In genomic region chr6:5132741-5133140, GRCh38 we compare ENCODE assay signal across 8 cellular contexts. TPM values are rescaled to one million over a fixed set of nuclear protein-coding genes. Genes with fewer than 3 reads are reported as not detected.
A peak's percentile ranks its signal among the peaks of the same experiment; 100 is the strongest.
DNase-seq lines count a peak whose midpoint lies in the region; ATAC-seq and TF ChIP-seq lines count a peak whose summit lies in the region.

No MANE protein-coding gene starts in this region.

- no peak overlapping the region for H3K4me3 ChIP-seq in iPS-15b (ENCODE audit: low read depth, low read length)
- H3K4me3 ChIP-seq in suprapubic skin: peak overlapping the region; percentile 17

- no peak overlapping the region for H3K27ac ChIP-seq in suprapubic skin

- intact Hi-C loops in activated B cell treated with CpG ODN at 0.5 μM for 24 hours (cut with micrococcal nuclease): loop anchor here (2.0 to 10.0 kb wide), 2 partner anchors 38 to 592 kb away; no protein-coding TSS in a partner anchor

- no peaks in the 10 kb centered on the region for H3K27me3 Mint-ChIP-seq in activated B cell treated with CpG ODN at 0.5 μM for 24 hours

- POLR2A ChIA-PET in activated B cell treated with CpG ODN at 0.5 μM for 24 hours (lab: Charles Lee): interaction anchor here (0.6 to 1.8 kb wide), 2 partner anchors 11 to 1706 kb away, joined by 3 to 4 read pairs; no protein-coding TSS in a partner anchor

- H3K27ac Mint-ChIP-seq in activated B cell treated with CpG ODN at 0.5 μM for 24 hours: peak overlapping the region; percentile 80
- H3K27ac Mint-ChIP-seq in activated naive CD4-positive, alpha-beta T cell treated with anti-CD3 and anti-CD28 coated beads, Interleukin-2, amount 50 U/mL, for 72 hours: no peak overlapping the region

- TF ChIP-seq CTCF in activated B cell treated with CpG ODN at 0.5 μM for 24 hours (IDR thresholded peaks at IDR 0.05) (no peak), suprapubic skin (IDR thresholded peaks at IDR 0.05) (no peak)

- no peaks in the 10 kb centered on the region for H3K9me3 ChIP-seq in iPS-15b (ENCODE audit: control insufficient read depth, insufficient read depth, low read length)
- H3K9me3 ChIP-seq in suprapubic skin: no peaks in the 10 kb centered on the region

- DNase-seq in activated B cell treated with CpG ODN at 0.5 μM for 24 hours (peak; percentile 37), suprapubic skin (ENCODE audit: low spot score in 2 of 2) (peak in 1 of 2 donors; percentile 78), NCI-H510A treated with DMSO at 0.1 percent for 48 hours (lab: John Stamatoyannopoulos, UW) (no peak), GOT3 (lab: John Stamatoyannopoulos, UW) (no peak)
- no peak for DNase-seq in activated naive CD4-positive, alpha-beta T cell treated with anti-CD3 and anti-CD28 coated beads, Interleukin-2, amount 50 U/mL, for 72 hours (ENCODE audit: low spot score in 2 of 2)

- peaks cover 48% of the 10 kb centered on the region for H3K4me1 Mint-ChIP-seq in activated B cell treated with CpG ODN at 0.5 μM for 24 hours

- CTCF ChIA-PET in activated B cell treated with CpG ODN at 0.5 μM for 24 hours (lab: Charles Lee): interaction anchor here (1.6 to 2.9 kb wide), 2 partner anchors 11 to 171 kb away, joined by 7 to 12 read pairs; no protein-coding TSS in a partner anchor

- ATAC-seq in GM18505 (IDR thresholded peaks at IDR 0.05; ENCODE audit: unreplicated experiment): peak; percentile 88
- peak; percentile 86 for ATAC-seq in HG02852 (IDR thresholded peaks at IDR 0.05; ENCODE audit: unreplicated experiment)
- peak; percentile 92 for ATAC-seq in activated B cell treated with CpG ODN at 0.5 μM for 24 hours (ENCODE audit: low read depth)
- no peak for ATAC-seq in activated naive CD4-positive, alpha-beta T cell treated with anti-CD3 and anti-CD28 coated beads, Interleukin-2, amount 50 U/mL, for 72 hours

- H3K27me3 ChIP-seq in iPS-15b (ENCODE audit: control insufficient read depth, insufficient read depth, low read length): no peaks in the 10 kb centered on the region
- no peaks in the 10 kb centered on the region for H3K27me3 ChIP-seq in suprapubic skin

- no peak for TF ChIP-seq EP300 in suprapubic skin (IDR thresholded peaks at IDR 0.05)

- no peaks in the 10 kb centered on the region for H3K36me3 Mint-ChIP-seq in activated B cell treated with CpG ODN at 0.5 μM for 24 hours (ENCODE audit: low read depth)
- no peaks in the 10 kb centered on the region for H3K36me3 Mint-ChIP-seq in activated naive CD4-positive, alpha-beta T cell treated with anti-CD3 and anti-CD28 coated beads, Interleukin-2, amount 50 U/mL, for 72 hours

- H3K4me3 Mint-ChIP-seq in activated B cell treated with CpG ODN at 0.5 μM for 24 hours: peak overlapping the region; percentile 69

- H3K9ac ChIP-seq in iPS-15b (ENCODE audit: low read depth, low read length): peak overlapping the region; percentile 8

- H3K36me3 ChIP-seq in iPS-15b (ENCODE audit: control insufficient read depth, insufficient read depth, low read length) (no peaks in the 10 kb centered on the region), suprapubic skin (no peaks in the 10 kb centered on the region)

- 44% methylated on average over 8 of the region's 8 CpGs for WGBS in suprapubic skin

- H3K4me1 ChIP-seq in iPS-15b (ENCODE audit: control insufficient read depth, insufficient read depth, low read length) (peaks cover 18% of the 10 kb centered on the region), suprapubic skin (peaks cover 12% of the 10 kb centered on the region)

- no peaks in the 10 kb centered on the region for H3K9me3 Mint-ChIP-seq in activated B cell treated with CpG ODN at 0.5 μM for 24 hours
- no peaks in the 10 kb centered on the region for H3K9me3 Mint-ChIP-seq in activated naive CD4-positive, alpha-beta T cell treated with anti-CD3 and anti-CD28 coated beads, Interleukin-2, amount 50 U/mL, for 72 hours

- peak; percentile 27 for TF ChIP-seq POLR2A in GM18505 (IDR thresholded peaks at IDR 0.05; ENCODE audit: borderline replicate concordance, extremely low read depth, insufficient read depth, insufficient read length)
- no peak for TF ChIP-seq POLR2A in suprapubic skin (IDR thresholded peaks at IDR 0.05)

RNA-seq across cellular contexts. Expression of gene PPP1R3G, which starts 47.6 kb away (rescaled TPM):
- total RNA-seq in activated B cell treated with CpG ODN at 0.5 μM for 24 hours: 0.11 and 0.15 TPM in 2 replicates
- total RNA-seq in suprapubic skin: under 1 TPM; 0.38 to 0.80 (median 0.67) TPM
- under 1 TPM; 0.07 to 0.47 TPM for total RNA-seq in activated naive CD4-positive, alpha-beta T cell treated with anti-CD3 and anti-CD28 coated beads, Interleukin-2, amount 50 U/mL, for 72 hours

Comparison
In these comparisons a context has a peak if more than half of its experiments do, and no peak if none do; other contexts are left out.
1. ATAC-seq: peak in GM18505 (single experiment), HG02852 (single experiment) and activated B cell treated with CpG ODN at 0.5 μM for 24 hours (single experiment); none in activated naive CD4-positive, alpha-beta T cell treated with anti-CD3 and anti-CD28 coated beads, Interleukin-2, amount 50 U/mL, for 72 hours (0 of 2).